21 cellular contexts compared by ENCODE assay signal in the genomic region with DNA sequence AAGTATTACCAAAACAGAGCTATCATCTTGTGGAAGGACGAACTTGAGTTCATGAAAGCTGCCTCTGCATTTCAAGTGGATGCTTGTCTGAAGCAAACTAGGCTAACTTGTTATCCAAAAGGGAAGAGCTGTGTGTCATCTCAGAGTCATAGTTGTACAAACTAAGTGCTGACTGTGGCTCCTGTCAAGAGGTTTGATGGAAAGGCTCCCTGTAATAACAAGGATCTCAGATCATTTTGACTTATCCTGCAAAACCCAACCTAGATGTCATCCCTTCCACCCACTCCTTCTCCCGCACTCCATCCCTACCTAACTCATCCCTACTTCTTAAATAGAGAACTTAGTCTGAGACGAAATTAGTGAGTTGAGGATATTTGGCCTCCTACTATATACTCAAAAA.
"Had no signal": no experiment of that assay in that cellular context is flagged by ENCODE, and none has a peak within 500 bp of the region (broad histone marks: within the 10 kb centered on the region; RNA-seq: fewer than 3 reads in every experiment).

No MANE protein-coding gene starts in this region.

- H3K4me3 ChIP-seq: esophagus muscularis mucosa, heart right ventricle, neural progenitor cell, skin epidermis, thoracic aorta had no signal

- H3K4me1 Mint-ChIP-seq: neural progenitor cell; stimulated activated naive CD8-positive, alpha-beta T cell treated with anti-CD3 and anti-CD28 coated beads, Interleukin-15, amount 100 ng/mL, for 72 hours had no signal

- H3K4me1 ChIP-seq: esophagus muscularis mucosa, heart right ventricle, neural progenitor cell, parathyroid adenoma had no signal

- H3K36me3 Mint-ChIP-seq: neural progenitor cell had no signal

- H3K79me2 ChIP-seq: parathyroid adenoma had no signal

- H3K4me3 Mint-ChIP-seq: activated naive CD8-positive, alpha-beta T cell; endodermal cell; neural progenitor cell; stimulated activated naive CD8-positive, alpha-beta T cell treated with anti-CD3 and anti-CD28 coated beads, Interleukin-15, amount 100 ng/mL, for 72 hours; T-helper 2 cell treated with Interferon-gamma antibody and Interleukin-4, amounts not matched to agents 5 μg/mL and 100 μg/mL, for 36 hours had no signal

- H3K9me3 ChIP-seq: esophagus muscularis mucosa, heart right ventricle, thoracic aorta had no signal

- H3K36me3 ChIP-seq: brain microvascular endothelial cell, neural progenitor cell, thoracic aorta had no signal

- H3K27me3 Mint-ChIP-seq: activated naive CD8-positive, alpha-beta T cell; stimulated activated naive CD8-positive, alpha-beta T cell treated with anti-CD3 and anti-CD28 coated beads, Interleukin-15, amount 100 ng/mL, for 72 hours had no signal

- H3K27ac Mint-ChIP-seq: activated naive CD8-positive, alpha-beta T cell; endodermal cell; neural progenitor cell; T-helper 2 cell treated with Interferon-gamma antibody and Interleukin-4, amounts not matched to agents 5 μg/mL and 100 μg/mL, for 36 hours had no signal

- ATAC-seq: activated CD4-positive, CD25-positive, alpha-beta regulatory T cell treated with anti-CD3 and anti-CD28 coated beads, Interleukin-2, amount 50 U/mL, for 24 hours; heart right ventricle; stimulated activated naive CD8-positive, alpha-beta T cell treated with anti-CD3 and anti-CD28 coated beads, Interleukin-15, amount 100 ng/mL, for 72 hours had no signal

- H3K27me3 ChIP-seq: brain microvascular endothelial cell, esophagus muscularis mucosa, heart right ventricle, neural progenitor cell had no signal

- DNase-seq: activated CD4-positive, alpha-beta T cell treated with anti-CD3 and anti-CD28 coated beads, Interleukin-2, amount 50 U/mL, for 4 hours; activated effector memory CD4-positive, alpha-beta T cell treated with Interleukin-2 at 50 U/mL for 16 hours; activated T-cell treated with anti-CD3 and anti-CD28 coated beads, Interleukin-2, amount 50 U/mL, for 1 hour; amygdala; brain microvascular endothelial cell; endodermal cell; foreskin fibroblast; heart right ventricle; kidney; midbrain; stimulated activated CD4-positive, alpha-beta T cell treated with anti-CD3 and anti-CD28 coated beads, Interleukin-4, amount 100 ng/mL, for 4 hours; stimulated activated naive CD8-positive, alpha-beta T cell treated with anti-CD3 and anti-CD28 coated beads, Interleukin-15, amount 100 ng/mL, for 72 hours had no signal

- H3K4me2 ChIP-seq: neural progenitor cell had no signal

- H3K27ac ChIP-seq: brain microvascular endothelial cell, esophagus muscularis mucosa, heart right ventricle, neural progenitor cell, parathyroid adenoma, thoracic aorta had no signal

- H3K9ac ChIP-seq: neural progenitor cell, parathyroid adenoma had no signal

- H2AFZ ChIP-seq: neural progenitor cell, parathyroid adenoma had no signal

- FAIRE-seq: kidney, urothelium cell line had no signal

- H3K9me3 Mint-ChIP-seq: endodermal cell; neural progenitor cell; stimulated activated naive CD8-positive, alpha-beta T cell treated with anti-CD3 and anti-CD28 coated beads, Interleukin-15, amount 100 ng/mL, for 72 hours; T-helper 2 cell treated with Interferon-gamma antibody and Interleukin-4, amounts not matched to agents 5 μg/mL and 100 μg/mL, for 36 hours had no signal
